1 cellular context compared by ENCODE assay signal in genomic region chr19:46393456-46394397, GRCh38.
TF ChIP-seq lines count a peak whose summit lies in the region.

No MANE protein-coding gene starts in this region.

TF ChIP-seq in IMR-90, 13 proteins besides CTCF, POLR2A, EP300 and RAD21:
- TF ChIP-seq RCOR1 (IDR thresholded peaks at IDR 0.05; ENCODE audit: insufficient replicate concordance, low read length) (no peak), FOS (IDR thresholded peaks at IDR 0.05; ENCODE audit: low read depth, low read length) (no peak), ELK1 (IDR thresholded peaks at IDR 0.05; ENCODE audit: borderline replicate concordance, low read depth, low read length) (no peak), USF2 (IDR thresholded peaks at IDR 0.05; ENCODE audit: low read depth, low read length) (no peak), CEBPB (IDR thresholded peaks at IDR 0.05; ENCODE audit: low read depth, low read length) (no peak), SMC3 (IDR thresholded peaks at IDR 0.05; ENCODE audit: low read depth, low read length) (no peak), BHLHE40 (IDR thresholded peaks at IDR 0.05; ENCODE audit: low read depth, low read length) (no peak), MXI1 (IDR thresholded peaks at IDR 0.05; ENCODE audit: borderline replicate concordance, low read depth, low read length) (no peak), RFX5 (IDR thresholded peaks at IDR 0.05; ENCODE audit: low read depth, low read length) (no peak), NFE2L2 (IDR thresholded peaks at IDR 0.05; ENCODE audit: low read depth, low read length) (no peak), CHD1 (IDR thresholded peaks at IDR 0.05; ENCODE audit: low read depth, low read length) (no peak), MAZ (IDR thresholded peaks at IDR 0.05; ENCODE audit: borderline replicate concordance, low read depth, low read length) (no peak), MAFK (IDR thresholded peaks at IDR 0.05; ENCODE audit: low read depth, low read length) (no peak)
